In genomic region chr9:91736311-91736710, GRCh38 we compare ENCODE assay signal across 18 cellular contexts.
DNase-seq lines count a peak whose midpoint lies in the region; TF ChIP-seq lines count a peak whose summit lies in the region.
"Had no signal": no experiment of that assay in that cellular context is flagged by ENCODE, and none has a peak within 500 bp of the region (broad histone marks: within the 10 kb centered on the region; RNA-seq: fewer than 3 reads in every experiment).

No MANE protein-coding gene starts in this region.

- H3K4me3 ChIP-seq in endodermal cell (ENCODE audit: low read length) (no peak overlapping the region), spleen (no peak overlapping the region)
- H3K4me3 ChIP-seq: A549, GM12878 had no signal

- H3K9me3 Mint-ChIP-seq in endodermal cell = no peaks in the 10 kb centered on the region
- H3K9me3 Mint-ChIP-seq in activated CD4-positive, alpha-beta T cell treated with anti-CD3 and anti-CD28 coated beads, Interleukin-2, amount 10 ng/mL, durations not matched to agents 7 days and 5 days = no peaks in the 10 kb centered on the region
- H3K9me3 Mint-ChIP-seq: CD4-positive, alpha-beta T cell; HFFc6 had no signal

- no peaks in the 10 kb centered on the region for H3K27me3 Mint-ChIP-seq in endodermal cell (ENCODE audit: insufficient read depth)
- H3K27me3 Mint-ChIP-seq in activated CD4-positive, alpha-beta T cell treated with anti-CD3 and anti-CD28 coated beads, Interleukin-2, amount 10 ng/mL, durations not matched to agents 7 days and 5 days = peaks cover 7% of the 10 kb centered on the region

- H3K4me3 Mint-ChIP-seq in endodermal cell = no peak overlapping the region
- H3K4me3 Mint-ChIP-seq in activated CD4-positive, alpha-beta T cell treated with anti-CD3 and anti-CD28 coated beads, Interleukin-2, amount 10 ng/mL, durations not matched to agents 7 days and 5 days = no peak overlapping the region
- H3K4me3 Mint-ChIP-seq: CD4-positive, alpha-beta T cell; HFFc6 had no signal

- no peak overlapping the region for H3K9ac ChIP-seq in endodermal cell (ENCODE audit: extremely low read depth, low read length, poor library complexity, severe bottlenecking)

- POLR2A ChIA-PET in activated CD4-positive, alpha-beta T cell treated with anti-CD3 and anti-CD28 coated beads, Interleukin-2, amount 10 ng/mL, durations not matched to agents 7 days and 5 days (lab: Charles Lee) = no interaction called here

- H3K27ac Mint-ChIP-seq in endodermal cell = peak overlapping the region; percentile 23
- H3K27ac Mint-ChIP-seq in activated CD4-positive, alpha-beta T cell treated with anti-CD3 and anti-CD28 coated beads, Interleukin-2, amount 10 ng/mL, durations not matched to agents 7 days and 5 days = no peak overlapping the region
- H3K27ac Mint-ChIP-seq: CD4-positive, alpha-beta T cell; HFFc6 had no signal

- H3K4me1 Mint-ChIP-seq in endodermal cell = no peaks in the 10 kb centered on the region
- H3K4me1 Mint-ChIP-seq in activated CD4-positive, alpha-beta T cell treated with anti-CD3 and anti-CD28 coated beads, Interleukin-2, amount 10 ng/mL, durations not matched to agents 7 days and 5 days = peaks cover 2% of the 10 kb centered on the region

- DNase-seq in NCI-H524 (lab: John Stamatoyannopoulos, UW) = peak; percentile 13 to 83
- no peak for DNase-seq in NCI-H524 treated with DMSO at 0.1 percent for 48 hours (lab: John Stamatoyannopoulos, UW)
- DNase-seq in G401 (ENCODE audit: low spot score) = peak; percentile 44
- DNase-seq in endodermal cell = no peak
- DNase-seq in spleen = peak; percentile 63
- no peak for DNase-seq in activated CD4-positive, alpha-beta T cell treated with anti-CD3 and anti-CD28 coated beads, Interleukin-2, amount 10 ng/mL, durations not matched to agents 7 days and 5 days
- DNase-seq in NCI-H1417 treated with DMSO at 0.1 percent for 48 hours (lab: John Stamatoyannopoulos, UW) = no peak
- DNase-seq: AML-193; Caco-2; CD4-positive, alpha-beta T cell; DMS79 treated with DMSO at 0.1 percent for 48 hours; GOT3; H7; HFFc6 had no signal

- H3K36me3 ChIP-seq in endodermal cell (ENCODE audit: control insufficient read depth, insufficient read depth, low read length) = peaks cover 87% of the 10 kb centered on the region
- no peaks in the 10 kb centered on the region for H3K36me3 ChIP-seq in spleen

- intact Hi-C loops in spleen (cut with DNase I; ENCODE audit: low total_unique reads) = no loop called here

- H3K4me1 ChIP-seq in endodermal cell (ENCODE audit: control insufficient read depth, insufficient read depth, low read length) (no peaks in the 10 kb centered on the region), spleen (peaks cover 0 to 7% (median 3%) of the 10 kb centered on the region in 6 donors)
- H3K4me1 ChIP-seq: A549, Caco-2 had no signal

- CTCF ChIA-PET in activated CD4-positive, alpha-beta T cell treated with anti-CD3 and anti-CD28 coated beads, Interleukin-2, amount 10 ng/mL, durations not matched to agents 7 days and 5 days (lab: Charles Lee) = no interaction called here

- H3K27ac ChIP-seq in endodermal cell (ENCODE audit: low read depth, low read length) (no peak overlapping the region), spleen (no peak overlapping the region)
- H3K27ac ChIP-seq: 22Rv1, A549, C4-2B had no signal

- TF ChIP-seq POLR2A in spleen (IDR thresholded peaks at IDR 0.05) = no peak

- H3K27me3 ChIP-seq in endodermal cell (ENCODE audit: control insufficient read depth, insufficient read depth, low read length, poor library complexity, severe bottlenecking) (no peaks in the 10 kb centered on the region), spleen (replicated peaks in 1 of 7) (peaks cover 0 to 20% (median 0%) of the 10 kb centered on the region in 7 donors)

- in situ Hi-C loops in G401 (cut with HindIII; ENCODE audit: low sequenced_read_pairs) = no loop called here

- TF ChIP-seq CTCF in endodermal cell (conservative IDR thresholded peaks at IDR 0.05) (no peak), spleen (IDR thresholded peaks at IDR 0.05 in 8 of 11, conservative IDR thresholded peaks at IDR 0.05 in 3 of 11) (no peak)

- H3K9me3 ChIP-seq in endodermal cell (ENCODE audit: control insufficient read depth, low read length) (no peaks in the 10 kb centered on the region), spleen (no peaks in the 10 kb centered on the region)
- H3K9me3 ChIP-seq: A549, Caco-2 had no signal

- WGBS in endodermal cell (ENCODE audit: insufficient coverage in 1 of 2, insufficient read length in 1 of 2), 2 experiments = 92 to 100% methylated on average over 1 to 5 of the region's 5 CpGs
- WGBS in spleen, 5 donors = 82 to 95% (median 92%) methylated on average over 5 of the region's 5 CpGs

- H3K36me3 Mint-ChIP-seq in endodermal cell (ENCODE audit: low read depth) = peaks cover 53% of the 10 kb centered on the region
- no peaks in the 10 kb centered on the region for H3K36me3 Mint-ChIP-seq in activated CD4-positive, alpha-beta T cell treated with anti-CD3 and anti-CD28 coated beads, Interleukin-2, amount 10 ng/mL, durations not matched to agents 7 days and 5 days (ENCODE audit: low read depth)

Comparison
In these comparisons a context has a peak if more than half of its experiments do, and no peak if none do; other contexts are left out.
1. DNase-seq: peak in NCI-H524 (2 of 2), G401 (single experiment) and spleen (single experiment); none in NCI-H524 treated with DMSO at 0.1 percent for 48 hours (single experiment), endodermal cell (single experiment), activated CD4-positive, alpha-beta T cell treated with anti-CD3 and anti-CD28 coated beads, Interleukin-2, amount 10 ng/mL, durations not matched to agents 7 days and 5 days (single experiment) and NCI-H1417 treated with DMSO at 0.1 percent for 48 hours (single experiment).